ENCODE assay signal across 8 cellular contexts in the genomic region with DNA sequence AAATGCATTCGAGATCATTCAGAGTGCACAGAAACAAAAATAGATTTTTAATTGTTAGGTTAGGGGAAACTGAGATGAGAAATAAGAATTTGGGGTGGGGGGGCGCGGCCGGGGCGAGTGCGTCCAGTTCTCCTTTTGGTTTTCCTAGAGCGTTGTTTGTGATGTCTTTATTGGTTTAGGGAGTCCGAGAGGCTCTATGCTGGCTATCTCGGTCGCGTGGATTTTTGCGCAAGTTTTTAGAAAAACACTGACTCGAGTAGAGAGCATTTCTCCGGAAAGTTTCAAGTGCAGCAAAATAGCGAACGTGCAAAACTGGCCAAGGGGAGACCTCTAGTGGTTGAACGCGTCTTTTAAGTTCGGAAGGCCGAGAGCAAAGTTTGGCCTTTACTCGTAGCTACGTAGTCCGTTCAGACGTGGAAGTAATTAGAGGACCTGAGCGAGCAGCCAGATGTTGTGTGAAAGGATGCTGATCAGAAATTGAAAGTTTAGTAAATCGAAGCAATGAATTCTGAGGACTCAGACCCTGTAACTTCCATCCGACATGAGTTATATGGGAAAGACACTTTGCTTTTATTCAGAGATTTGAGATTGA. TPM values are rescaled to one million over a fixed set of nuclear protein-coding genes. Genes with fewer than 3 reads are reported as not detected.
DNase-seq lines count a peak whose midpoint lies in the region; ATAC-seq and TF ChIP-seq lines count a peak whose summit lies in the region.

No MANE protein-coding gene starts in this region.

- peak; percentile 66 for ATAC-seq in GM19467 (IDR thresholded peaks at IDR 0.05; ENCODE audit: unreplicated experiment)
- ATAC-seq in mucosa of descending colon, result peak; percentile 84

- H3K4me1 ChIP-seq in NT2/D1 (ENCODE audit: insufficient read depth, insufficient read length), result no peaks in the 10 kb centered on the region
- peaks cover 4% of the 10 kb centered on the region for H3K4me1 ChIP-seq in mucosa of descending colon (ENCODE audit: low read depth)

- TF ChIP-seq CTCF in HL-60 (IDR thresholded peaks at IDR 0.05; ENCODE audit: insufficient read depth, low read length) (peak; percentile 63), mucosa of descending colon (IDR thresholded peaks at IDR 0.05) (peak; percentile 58)

- H3K4me3 ChIP-seq in HL-60 (replicated peaks; ENCODE audit: insufficient read depth, low read length) (peak overlapping the region; percentile 77), NT2/D1 (ENCODE audit: insufficient read length, low read depth) (peak overlapping the region; percentile 59), mucosa of descending colon (peak overlapping the region; percentile 59)

- H3K27ac ChIP-seq in HL-60 (replicated peaks) (no peak overlapping the region), epithelial cell of prostate (peak overlapping the region; percentile 75)

- peak; percentile 61 for DNase-seq in COLO829 (ENCODE audit: low spot score)
- DNase-seq in HL-60 (ENCODE audit: low read depth in 1 of 2, low spot score in 1 of 2), result peak; percentile 80 to 87
- peak; percentile 58 for DNase-seq in NT2/D1 (ENCODE audit: low read depth, low spot score)
- DNase-seq in activated CD8-positive, alpha-beta memory T cell treated with anti-CD3 and anti-CD28 coated beads, Interleukin-2, amount 50 U/mL, for 48 hours, result peak; percentile 75
- peak; percentile 50 for DNase-seq in epithelial cell of prostate (ENCODE audit: low read depth, low spot score)
- peak; percentile 57 to 93 (median 74) for DNase-seq in mucosa of descending colon
- peak; percentile 32 to 55 for DNase-seq in stimulated activated CD8-positive, alpha-beta memory T cell treated with anti-CD3 and anti-CD28 coated beads, Interleukin-4, amount 100 ng/mL, for 1 hour (ENCODE audit: low read depth in 2 of 2, low spot score in 1 of 2)

- H3K36me3 ChIP-seq in NT2/D1 (ENCODE audit: insufficient read depth, insufficient read length, low read length) (no peaks in the 10 kb centered on the region), mucosa of descending colon (ENCODE audit: low read depth) (no peaks in the 10 kb centered on the region)

- intact Hi-C loops in mucosa of descending colon (cut with DNase I, micrococcal nuclease), result loop anchor here (5.0 to 10.0 kb wide), 2 partner anchors 126 to 424 kb away; no protein-coding TSS in a partner anchor

- H3K9ac ChIP-seq in NT2/D1 (ENCODE audit: insufficient read length, low read depth), result no peak overlapping the region

- H3K9me3 ChIP-seq in NT2/D1 (ENCODE audit: insufficient read depth, low read length) (no peaks in the 10 kb centered on the region), mucosa of descending colon (no peaks in the 10 kb centered on the region)

- H3K27me3 ChIP-seq in HL-60 (ENCODE audit: insufficient read depth, poor library complexity, severe bottlenecking) (no peaks in the 10 kb centered on the region), NT2/D1 (ENCODE audit: insufficient read depth, insufficient read length) (peaks cover 8% of the 10 kb centered on the region)

RNA-seq across cellular contexts. Expression of gene L3MBTL3, which starts 2.6 kb away (rescaled TPM):
- total RNA-seq in mucosa of descending colon, result 10 to 100 TPM in 2 of 3 donors, 1 to 10 TPM in 1; 9.2 to 13.0 (median 11.1) TPM
